Comparison of ENCODE assay signal across 13 cellular contexts in the genomic region with DNA sequence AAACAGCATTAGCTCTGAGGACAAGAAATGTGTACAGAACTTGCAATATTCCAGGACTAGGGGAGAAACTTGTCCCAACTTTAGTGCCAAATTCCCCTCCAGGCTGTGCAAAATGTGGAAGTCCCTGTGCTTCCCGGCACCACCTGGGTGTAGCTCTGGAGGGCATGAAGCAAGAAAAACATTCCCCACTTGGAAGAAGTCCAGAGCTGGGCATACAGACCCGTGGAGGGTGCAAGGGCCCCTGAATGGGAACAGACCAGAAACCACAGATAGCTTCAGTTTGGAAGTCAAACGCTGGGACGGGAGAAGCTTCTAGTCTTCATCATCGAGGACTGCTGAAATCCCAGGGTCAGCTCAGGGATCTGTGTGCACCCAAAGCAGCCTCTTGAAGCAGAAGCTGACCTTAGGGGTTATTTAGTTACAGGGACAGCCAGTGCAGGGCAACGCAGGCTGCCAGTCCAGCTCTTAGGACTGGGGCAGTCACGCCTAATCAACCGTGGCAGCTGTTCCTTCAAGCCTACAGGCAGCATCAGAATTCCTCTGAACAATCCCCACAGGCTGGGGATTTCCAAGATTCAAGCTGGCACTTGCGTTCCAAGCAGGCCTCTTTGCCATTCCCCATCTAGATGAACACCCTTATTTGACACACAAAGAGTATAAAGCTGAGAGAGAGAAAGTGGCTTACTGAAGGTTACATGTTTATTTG.
A peak's percentile ranks its signal among the peaks of the same experiment; 100 is the strongest.
DNase-seq lines count a peak whose midpoint lies in the region; ATAC-seq and TF ChIP-seq lines count a peak whose summit lies in the region.
"Had no signal": no experiment of that assay in that cellular context is flagged by ENCODE, and none has a peak within 500 bp of the region (broad histone marks: within the 10 kb centered on the region; RNA-seq: fewer than 3 reads in every experiment).

No MANE protein-coding gene starts in this region.

- peak overlapping the region; percentile 50 for H3K27ac ChIP-seq in endodermal cell (ENCODE audit: low read depth, low read length)
- no peak overlapping the region for H3K27ac ChIP-seq in lower lobe of right lung
- peak overlapping the region in 1 of 2 donors; percentile 64 for H3K27ac ChIP-seq in aorta (ENCODE audit: low read depth in 1 of 2, low read length in 2 of 2)

- no peaks in the 10 kb centered on the region for H3K9me3 Mint-ChIP-seq in endodermal cell

- H3K27me3 ChIP-seq in endodermal cell (ENCODE audit: control insufficient read depth, insufficient read depth, low read length, poor library complexity, severe bottlenecking) (no peaks in the 10 kb centered on the region), lower lobe of right lung (ENCODE audit: low read depth) (no peaks in the 10 kb centered on the region), aorta (ENCODE audit: control insufficient read depth in 1 of 2, insufficient read depth in 2 of 2, low read length in 1 of 2) (no peaks in the 10 kb centered on the region)
- H3K27me3 ChIP-seq: stomach had no signal

- H3K4me1 ChIP-seq in endodermal cell (ENCODE audit: control insufficient read depth, insufficient read depth, low read length) (no peaks in the 10 kb centered on the region), lower lobe of right lung (peaks cover 14% of the 10 kb centered on the region), aorta (ENCODE audit: control insufficient read depth in 1 of 2, insufficient read depth in 2 of 2, low read length in 2 of 2) (peaks cover 0 to 7% of the 10 kb centered on the region in 2 donors)

- H3K36me3 Mint-ChIP-seq in endodermal cell (ENCODE audit: low read depth) = no peaks in the 10 kb centered on the region
- H3K36me3 Mint-ChIP-seq: activated naive CD8-positive, alpha-beta T cell had no signal

- H3K4me3 Mint-ChIP-seq in endodermal cell = no peak overlapping the region
- H3K4me3 Mint-ChIP-seq: activated naive CD8-positive, alpha-beta T cell had no signal

- ATAC-seq in Right ventricle myocardium superior (ENCODE audit: poor library complexity) (peak; percentile 83), lower lobe of right lung (peak; percentile 45 to 80), aorta (ENCODE audit: low FRiP score) (peak; percentile 36), GM21423 (IDR thresholded peaks at IDR 0.05; ENCODE audit: unreplicated experiment) (no peak)

- no peaks in the 10 kb centered on the region for H3K27me3 Mint-ChIP-seq in endodermal cell (ENCODE audit: insufficient read depth)
- H3K27me3 Mint-ChIP-seq: activated naive CD8-positive, alpha-beta T cell had no signal

- WGBS in endodermal cell (ENCODE audit: insufficient coverage in 1 of 2, insufficient read length in 1 of 2), 2 experiments = 88 to 90% methylated on average over 3 to 9 of the region's 9 CpGs
- WGBS in aorta, 2 donors = 11 to 12% methylated on average over 9 of the region's 9 CpGs

- H3K36me3 ChIP-seq in endodermal cell (ENCODE audit: control insufficient read depth, insufficient read depth, low read length) (no peaks in the 10 kb centered on the region), lower lobe of right lung (no peaks in the 10 kb centered on the region), aorta (ENCODE audit: control insufficient read depth in 1 of 2, insufficient read depth in 2 of 2, low read length in 1 of 2) (no peaks in the 10 kb centered on the region)
- H3K36me3 ChIP-seq: stomach had no signal

- TF ChIP-seq CTCF in endodermal cell (conservative IDR thresholded peaks at IDR 0.05) (no peak), lower lobe of right lung (IDR thresholded peaks at IDR 0.05) (no peak)

- H3K4me1 Mint-ChIP-seq in endodermal cell = no peaks in the 10 kb centered on the region

- no peak overlapping the region for H3K9ac ChIP-seq in endodermal cell (ENCODE audit: extremely low read depth, low read length, poor library complexity, severe bottlenecking)

- no peak overlapping the region for H3K4me3 ChIP-seq in endodermal cell (ENCODE audit: low read length)
- no peak overlapping the region for H3K4me3 ChIP-seq in lower lobe of right lung
- H3K4me3 ChIP-seq in aorta (ENCODE audit: low read length in 2 of 2) = no peak overlapping the region
- H3K4me3 ChIP-seq: stomach had no signal

- TF ChIP-seq POLR2A in erythroblast (IDR thresholded peaks at IDR 0.05; ENCODE audit: low read length) = no peak

- H3K27ac Mint-ChIP-seq in endodermal cell = no peak overlapping the region
- H3K27ac Mint-ChIP-seq: activated naive CD8-positive, alpha-beta T cell had no signal

- no peaks in the 10 kb centered on the region for H3K9me3 ChIP-seq in endodermal cell (ENCODE audit: control insufficient read depth, low read length)
- H3K9me3 ChIP-seq in lower lobe of right lung = no peaks in the 10 kb centered on the region
- no peaks in the 10 kb centered on the region for H3K9me3 ChIP-seq in aorta (ENCODE audit: control insufficient read depth, low read length)
- H3K9me3 ChIP-seq: stomach had no signal

- intact Hi-C loops in Right ventricle myocardium superior (cut with DNase I) = no loop called here
- intact Hi-C loops in cardiac septum (cut with DNase I) = loop anchor here (2.0 to 10.0 kb wide), 2 partner anchors 25 to 53 kb away; a partner anchor contains a TSS
- intact Hi-C loops in lower lobe of right lung (cut with DNase I) = no loop called here
- intact Hi-C loops in aorta (cut with DNase I) = no loop called here

- DNase-seq in Right ventricle myocardium superior = peak; percentile 56
- DNase-seq in cardiac septum (ENCODE audit: low spot score) = no peak
- no peak for DNase-seq in endodermal cell
- DNase-seq in lower lobe of right lung = no peak
- DNase-seq in aorta = no peak
- no peak for DNase-seq in EL
- no peak for DNase-seq in erythroblast (lab: John Stamatoyannopoulos, UW)
- DNase-seq: IMR-90; NCI-H146; stimulated activated CD4-positive, alpha-beta T cell treated with anti-CD3 and anti-CD28 coated beads, Interleukin-2, amount 100 ng/mL, for 24 hours; stomach had no signal
